Comparison of ENCODE assay signal across 1 cellular context in genomic region chr14:100165825-100166520, GRCh38.
TF ChIP-seq lines count a peak whose summit lies in the region.

No MANE protein-coding gene starts in this region.

TF ChIP-seq in HepG2, 621 proteins besides CTCF, POLR2A, EP300 and RAD21 (continued from another document):
- TF ChIP-seq ZNF639 (CRISPR knock-in tag; conservative IDR thresholded peaks at IDR 0.05) (no peak), U2AF2 (IDR thresholded peaks at IDR 0.05; ENCODE audit: low read depth, low read length) (no peak), ZNF644 (CRISPR knock-in tag; IDR thresholded peaks at IDR 0.05; ENCODE audit: low read depth) (no peak), RFXAP (CRISPR knock-in tag; IDR thresholded peaks at IDR 0.05; ENCODE audit: borderline replicate concordance) (no peak), ZNF432 (CRISPR knock-in tag; IDR thresholded peaks at IDR 0.05; ENCODE audit: borderline replicate concordance) (no peak), ZNF7 (CRISPR knock-in tag; IDR thresholded peaks at IDR 0.05) (no peak), HNF4G (IDR thresholded peaks at IDR 0.05; ENCODE audit: borderline replicate concordance, low read depth, low read length) (no peak), HNF4G (CRISPR knock-in tag; IDR thresholded peaks at IDR 0.05; ENCODE audit: borderline replicate concordance, low read depth) (no peak), MNT (IDR thresholded peaks at IDR 0.05) (no peak), HMG20A (CRISPR knock-in tag; IDR thresholded peaks at IDR 0.05; ENCODE audit: borderline replicate concordance) (no peak), TBP (CRISPR knock-in tag; IDR thresholded peaks at IDR 0.05) (no peak)
